Comparison of ENCODE assay signal across 8 cellular contexts in the genomic region with DNA sequence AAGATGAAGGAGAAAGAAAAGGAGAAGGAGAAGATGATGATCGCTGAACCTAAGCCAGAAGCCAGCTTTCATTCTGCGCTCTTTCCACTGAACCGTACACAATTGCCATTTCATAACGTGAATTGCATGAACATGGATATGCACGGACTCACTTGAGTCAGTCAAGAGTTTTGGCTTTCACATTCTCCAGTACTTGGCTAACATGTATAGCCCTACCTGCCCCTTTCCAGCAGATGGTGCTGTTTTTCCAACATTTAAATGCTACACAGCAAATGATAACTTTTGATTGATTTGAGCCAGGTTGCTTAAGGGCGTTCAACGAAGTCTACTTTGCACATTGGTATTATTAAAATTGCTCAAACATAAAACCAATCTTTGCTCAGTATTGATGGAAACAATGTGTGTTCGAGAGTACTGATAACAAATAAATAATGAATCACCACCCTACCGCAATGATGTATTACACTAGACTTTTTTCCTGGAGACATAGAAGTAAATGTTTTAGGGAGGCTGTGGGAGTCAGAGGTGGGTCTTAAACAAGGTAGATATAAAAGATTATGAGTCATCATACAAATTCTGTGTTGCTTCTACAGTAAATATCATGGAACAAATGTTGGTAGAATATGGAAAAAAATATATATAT.
DNase-seq lines count a peak whose midpoint lies in the region; ATAC-seq and TF ChIP-seq lines count a peak whose summit lies in the region.

No MANE protein-coding gene starts in this region.

- no peaks in the 10 kb centered on the region for H3K9me3 Mint-ChIP-seq in activated naive CD8-positive, alpha-beta T cell treated with anti-CD3 and anti-CD28 coated beads, Interleukin-2, amount 50 U/mL, for 24 hours

- no peaks in the 10 kb centered on the region for H3K36me3 Mint-ChIP-seq in activated naive CD8-positive, alpha-beta T cell treated with anti-CD3 and anti-CD28 coated beads, Interleukin-2, amount 50 U/mL, for 24 hours (ENCODE audit: low read depth)

- peak overlapping the region; percentile 32 for H3K4me3 ChIP-seq in left ventricle myocardium inferior

- peaks cover 6% of the 10 kb centered on the region for H3K4me1 ChIP-seq in left ventricle myocardium inferior

- H3K27me3 Mint-ChIP-seq in activated naive CD8-positive, alpha-beta T cell treated with anti-CD3 and anti-CD28 coated beads, Interleukin-2, amount 50 U/mL, for 24 hours = no peaks in the 10 kb centered on the region

- H3K9me3 ChIP-seq in left ventricle myocardium inferior (replicated peaks) = no peaks in the 10 kb centered on the region

- H3K4me1 Mint-ChIP-seq in activated naive CD8-positive, alpha-beta T cell treated with anti-CD3 and anti-CD28 coated beads, Interleukin-2, amount 50 U/mL, for 24 hours = no peaks in the 10 kb centered on the region

- intact Hi-C loops in left ventricle myocardium inferior (cut with micrococcal nuclease) = no loop called here
- intact Hi-C loops in sciatic nerve (cut with DNase I) = loop anchor here (5.0 kb wide), 1 partner anchor 322 kb away; no protein-coding TSS in a partner anchor

- DNase-seq in DMS153 treated with DMSO at 0.1 percent for 48 hours (lab: John Stamatoyannopoulos, UW; ENCODE audit: unreplicated experiment) = peak; percentile 12
- DNase-seq in NCI-H2171 (lab: John Stamatoyannopoulos, UW) = peak; percentile 10
- DNase-seq in activated naive CD8-positive, alpha-beta T cell treated with anti-CD3 and anti-CD28 coated beads, Interleukin-2, amount 50 U/mL, for 24 hours = no peak
- no peak for DNase-seq in left ventricle myocardium inferior
- no peak for DNase-seq in sciatic nerve (ENCODE audit: low spot score)
- no peak for DNase-seq in cortex of kidney (lab: John Stamatoyannopoulos, UW)

- H3K27ac ChIP-seq in left ventricle myocardium inferior (replicated peaks) = no peak overlapping the region

- no peak overlapping the region for H3K4me3 Mint-ChIP-seq in activated naive CD8-positive, alpha-beta T cell treated with anti-CD3 and anti-CD28 coated beads, Interleukin-2, amount 50 U/mL, for 24 hours

- TF ChIP-seq CTCF in left ventricle myocardium inferior (IDR thresholded peaks at IDR 0.05; ENCODE audit: borderline replicate concordance) = peak; percentile 77

- no peaks in the 10 kb centered on the region for H3K27me3 ChIP-seq in left ventricle myocardium inferior (ENCODE audit: low read depth)

- H3K36me3 ChIP-seq in left ventricle myocardium inferior = no peaks in the 10 kb centered on the region

- ATAC-seq in GM19023 (IDR thresholded peaks at IDR 0.05; ENCODE audit: unreplicated experiment) (peak; percentile 63), HG03135 (IDR thresholded peaks at IDR 0.05; ENCODE audit: unreplicated experiment) (peak; percentile 93), sciatic nerve (peak; percentile 96)
- peak; percentile 61 for ATAC-seq in activated naive CD8-positive, alpha-beta T cell treated with anti-CD3 and anti-CD28 coated beads, Interleukin-2, amount 50 U/mL, for 24 hours

- no peak overlapping the region for H3K27ac Mint-ChIP-seq in activated naive CD8-positive, alpha-beta T cell treated with anti-CD3 and anti-CD28 coated beads, Interleukin-2, amount 50 U/mL, for 24 hours

Comparison
In these comparisons a context has a peak if more than half of its experiments do, and no peak if none do; other contexts are left out.
1. DNase-seq: peak in DMS153 treated with DMSO at 0.1 percent for 48 hours (single experiment) and NCI-H2171 (single experiment); none in activated naive CD8-positive, alpha-beta T cell treated with anti-CD3 and anti-CD28 coated beads, Interleukin-2, amount 50 U/mL, for 24 hours (single experiment), left ventricle myocardium inferior (single experiment), sciatic nerve (single experiment) and cortex of kidney (single experiment).
2. Peak in every context shown above with its lines, with median percentiles within 50 percentile points of each other: ATAC-seq.